In the genomic region with DNA sequence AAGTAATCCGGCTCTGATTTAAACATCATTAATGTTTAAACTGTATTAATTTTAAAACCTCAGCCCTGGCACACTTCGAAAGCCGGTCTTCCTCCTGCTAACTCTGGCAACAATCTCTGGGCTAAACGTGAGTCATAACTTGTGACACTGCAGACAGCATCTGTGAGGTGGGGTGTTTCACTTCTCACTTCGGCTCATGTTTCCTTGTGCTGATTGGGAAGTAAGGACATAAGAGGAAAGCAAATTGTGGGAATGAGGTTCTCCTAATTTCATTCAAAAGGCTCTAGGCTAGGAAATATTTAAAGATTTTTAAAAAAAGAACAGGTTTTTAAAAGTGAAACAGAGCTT, we compare ENCODE assay signal across 8 cellular contexts.
DNase-seq lines count a peak whose midpoint lies in the region; ATAC-seq lines count a peak whose summit lies in the region.

No MANE protein-coding gene starts in this region.

- DNase-seq in MV-4-11 (lab: John Stamatoyannopoulos, UW) (peak; percentile 72), dedifferentiated amniotic fluid mesenchymal stem cell (ENCODE audit: extremely low spot score) (peak; percentile 36), non-pigmented ciliary epithelial cell (ENCODE audit: low read depth) (peak; percentile 45), GDM1 (lab: John Stamatoyannopoulos, UW) (no peak), NCI-H510A (lab: John Stamatoyannopoulos, UW) (no peak)

- ATAC-seq in GM18907 (IDR thresholded peaks at IDR 0.05; ENCODE audit: unreplicated experiment): peak; percentile 59
- no peak for ATAC-seq in HG03108 (IDR thresholded peaks at IDR 0.05; ENCODE audit: unreplicated experiment)
- ATAC-seq in GM18520 (IDR thresholded peaks at IDR 0.05; ENCODE audit: unreplicated experiment): no peak

Comparison
In these comparisons a context has a peak if more than half of its experiments do, and no peak if none do; other contexts are left out.
1. DNase-seq: peak in MV-4-11 (single experiment), dedifferentiated amniotic fluid mesenchymal stem cell (single experiment) and non-pigmented ciliary epithelial cell (single experiment); none in GDM1 (single experiment) and NCI-H510A (single experiment).